Comparison of ENCODE assay signal across 22 cellular contexts in the genomic region with DNA sequence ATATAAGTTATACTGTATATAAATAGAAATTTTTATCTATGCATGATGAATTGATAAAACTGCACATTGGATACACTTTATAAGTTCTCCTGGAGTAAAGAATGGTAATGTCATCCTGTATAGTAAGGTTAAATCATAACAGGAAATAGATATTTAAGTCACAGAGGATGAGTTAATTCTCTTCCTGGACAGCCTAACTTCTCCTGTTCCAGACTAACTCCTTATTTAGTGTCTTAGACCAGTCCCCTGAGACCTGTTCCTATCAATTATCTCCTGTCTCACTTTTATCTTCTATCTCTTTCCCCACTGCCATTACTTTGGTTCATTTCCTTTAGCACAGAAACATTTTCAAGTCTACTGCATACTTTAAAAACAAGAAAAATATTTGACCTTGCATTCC. TPM values are rescaled to one million over a fixed set of nuclear protein-coding genes. Genes with fewer than 3 reads are reported as not detected.
A peak's percentile ranks its signal among the peaks of the same experiment; 100 is the strongest.
DNase-seq lines count a peak whose midpoint lies in the region; ATAC-seq, FAIRE-seq and TF ChIP-seq lines count a peak whose summit lies in the region.
"Had no signal": no experiment of that assay in that cellular context is flagged by ENCODE, and none has a peak within 500 bp of the region (broad histone marks: within the 10 kb centered on the region; RNA-seq: fewer than 3 reads in every experiment).

No MANE protein-coding gene starts in this region.

- TF ChIP-seq POLR2A in A549 (IDR thresholded peaks at IDR 0.05; ENCODE audit: low read length) (no peak), tibial nerve (IDR thresholded peaks at IDR 0.05) (no peak)

- peaks cover 83% of the 10 kb centered on the region for H3K79me2 ChIP-seq in DOHH2 (ENCODE audit: control insufficient read depth, low read length)
- peaks cover 90% of the 10 kb centered on the region for H3K79me2 ChIP-seq in OCI-LY7 (ENCODE audit: insufficient read depth, low read depth, low read length)
- no peaks in the 10 kb centered on the region for H3K79me2 ChIP-seq in PC-3 (ENCODE audit: low read length)

- H3K36me3 ChIP-seq in DOHH2 (ENCODE audit: control insufficient read depth, low read length): peaks cover 5% of the 10 kb centered on the region; the same call in 1 of the 2 replicates
- peaks cover 16% of the 10 kb centered on the region; the same call in 1 of the 2 replicates for H3K36me3 ChIP-seq in OCI-LY7 (ENCODE audit: insufficient read depth, low read length)
- H3K36me3 ChIP-seq in tibial nerve: no peaks in the 10 kb centered on the region
- no peaks in the 10 kb centered on the region for H3K36me3 ChIP-seq in PC-3 (ENCODE audit: low read depth, low read length)
- H3K36me3 ChIP-seq: Peyer's patch had no signal

- intact Hi-C loops in OCI-LY7 (cut with micrococcal nuclease; ENCODE audit: unreplicated experiment): no loop called here
- intact Hi-C loops in PC-3 (cut with micrococcal nuclease): no loop called here

- ATAC-seq in A549 (no peak), GM19463 (IDR thresholded peaks at IDR 0.05; ENCODE audit: unreplicated experiment) (no peak), PC-3 (no peak)
- ATAC-seq: left ventricle myocardium superior, mucosa of descending colon had no signal

- no peaks in the 10 kb centered on the region for H3K27me3 ChIP-seq in DOHH2 (ENCODE audit: control insufficient read depth, low read length)
- no peaks in the 10 kb centered on the region for H3K27me3 ChIP-seq in tibial nerve
- H3K27me3 ChIP-seq in PC-3 (ENCODE audit: low read length): no peaks in the 10 kb centered on the region
- H3K27me3 ChIP-seq: dorsolateral prefrontal cortex, Peyer's patch, testis had no signal

- H3K9me3 ChIP-seq in A549 (no peaks in the 10 kb centered on the region), DOHH2 (ENCODE audit: control insufficient read depth, insufficient read depth, low read length) (no peaks in the 10 kb centered on the region), OCI-LY7 (ENCODE audit: low read length) (no peaks in the 10 kb centered on the region), tibial nerve (no peaks in the 10 kb centered on the region), PC-3 (ENCODE audit: low read length) (no peaks in the 10 kb centered on the region)
- H3K9me3 ChIP-seq: mucosa of descending colon, Peyer's patch, testis had no signal

- peak; percentile 76 for FAIRE-seq in A549 (lab: Jason Lieb, UNC)
- FAIRE-seq: bronchial epithelial cell, H1 had no signal

- POLR2A ChIA-PET in A549 (lab: Yijun Ruan, JAX): no interaction called here
- POLR2A ChIA-PET in OCI-LY7 (lab: Charles Lee): no interaction called here
- POLR2A ChIA-PET in PC-3 (lab: Charles Lee; ENCODE audit: unreplicated experiment): no interaction called here

- TF ChIP-seq RAD21 in A549 (conservative IDR thresholded peaks at IDR 0.05 in 1 of 2, IDR thresholded peaks at IDR 0.05 in 1 of 2): no peak

- H3K9me2 ChIP-seq in DOHH2 (replicated peaks; ENCODE audit: control insufficient read depth, low read length): no peaks in the 10 kb centered on the region
- no peaks in the 10 kb centered on the region for H3K9me2 ChIP-seq in OCI-LY7 (ENCODE audit: insufficient read depth, low read length)
- H3K9me2 ChIP-seq in PC-3 (replicated peaks; ENCODE audit: low read length): no peaks in the 10 kb centered on the region

- DNase-seq in A549 (ENCODE audit: low read depth in 1 of 2, low spot score in 1 of 2) (no peak), OCI-LY7 (ENCODE audit: low spot score) (no peak), fibroblast of pulmonary artery (ENCODE audit: low read depth) (peak; percentile 16), tibial nerve (ENCODE audit: low spot score in 2 of 2) (no peak), PC-3 (no peak), superior temporal gyrus (ENCODE audit: extremely low spot score) (no peak)
- DNase-seq: activated CD4-positive, CD25-positive, alpha-beta regulatory T cell; activated CD8-positive, alpha-beta memory T cell treated with anti-CD3 and anti-CD28 coated beads for 24 hours; dorsolateral prefrontal cortex; erythroblast; left ventricle myocardium superior; mucosa of descending colon; NCI-H1436; NCI-H2171; Peyer's patch; retina; T-helper 9 cell; testis had no signal

- no peaks in the 10 kb centered on the region for H3K4me1 ChIP-seq in A549
- peaks cover 35% of the 10 kb centered on the region for H3K4me1 ChIP-seq in DOHH2 (ENCODE audit: control insufficient read depth, low read length)
- peaks cover 19% of the 10 kb centered on the region for H3K4me1 ChIP-seq in OCI-LY7 (ENCODE audit: insufficient read depth, low read length, poor library complexity, severe bottlenecking)
- no peaks in the 10 kb centered on the region for H3K4me1 ChIP-seq in tibial nerve
- no peaks in the 10 kb centered on the region for H3K4me1 ChIP-seq in PC-3 (ENCODE audit: insufficient read depth, low read length)
- H3K4me1 ChIP-seq: Peyer's patch, testis had no signal

- H3K4me3 ChIP-seq in A549 (no peak overlapping the region), DOHH2 (ENCODE audit: low read length) (0 out of 2 replicates have a peak overlapping the region, but pooled peaks have one; percentile 15), OCI-LY7 (ENCODE audit: low read depth, low read length, poor library complexity, severe bottlenecking) (no peak overlapping the region), fibroblast of pulmonary artery (replicated peaks; ENCODE audit: low read depth, low read length) (no peak overlapping the region), tibial nerve (no peak overlapping the region), PC-3 (ENCODE audit: low read length) (no peak overlapping the region)
- H3K4me3 ChIP-seq: dorsolateral prefrontal cortex, mucosa of descending colon, Peyer's patch, testis had no signal

- H2AFZ ChIP-seq in OCI-LY7 (ENCODE audit: low read length) (no peak overlapping the region), PC-3 (ENCODE audit: low read length) (no peak overlapping the region)

- no peak overlapping the region for H3K9ac ChIP-seq in PC-3 (ENCODE audit: low read length)

- no peak overlapping the region for H3K4me2 ChIP-seq in A549
- H3K4me2 ChIP-seq in DOHH2 (ENCODE audit: low read length): peak overlapping the region; percentile 48
- H3K4me2 ChIP-seq in OCI-LY7 (ENCODE audit: low read length): peak overlapping the region; percentile 52
- no peak overlapping the region for H3K4me2 ChIP-seq in PC-3 (ENCODE audit: low read length)

- no TSS peak for BruUV-seq in OCI-LY7 (replicated peaks; lab: Mats Ljungman, UMichigan)
- BruUV-seq in PC-3 (replicated peaks; lab: Mats Ljungman, UMichigan): no TSS peak

- no peaks in the 10 kb centered on the region for H3F3A ChIP-seq in DOHH2 (ENCODE audit: control insufficient read depth, insufficient read depth)
- no peaks in the 10 kb centered on the region for H3F3A ChIP-seq in PC-3 (ENCODE audit: low read length, unreplicated experiment)

- TF ChIP-seq CTCF in A549 (IDR thresholded peaks at IDR 0.05) (no peak), DOHH2 (IDR thresholded peaks at IDR 0.05; ENCODE audit: low read depth, low read length, poor library complexity, severe bottlenecking) (no peak), OCI-LY7 (conservative IDR thresholded peaks at IDR 0.05; ENCODE audit: low read length) (no peak), fibroblast of pulmonary artery (IDR thresholded peaks at IDR 0.05; ENCODE audit: low read length, missing control alignments) (no peak), tibial nerve (IDR thresholded peaks at IDR 0.05) (no peak), PC-3 (conservative IDR thresholded peaks at IDR 0.05; ENCODE audit: low read depth, low read length) (no peak)

- CTCF ChIA-PET in A549 (lab: Yijun Ruan, JAX): interaction anchor here (1.6 kb wide), 1 partner anchor 76 kb away, joined by 4 read pairs; no protein-coding TSS in a partner anchor
- CTCF ChIA-PET in OCI-LY7 (lab: Charles Lee; ENCODE audit: unreplicated experiment): no interaction called here
- CTCF ChIA-PET in PC-3 (lab: Charles Lee): no interaction called here

- H3K27ac ChIP-seq in A549: no peak overlapping the region
- 0 out of 2 replicates have a peak overlapping the region, but pooled peaks have one; percentile 3 for H3K27ac ChIP-seq in DOHH2 (ENCODE audit: low read depth, low read length)
- H3K27ac ChIP-seq in OCI-LY7 (ENCODE audit: low read depth, low read length, poor library complexity, severe bottlenecking): no peak overlapping the region
- H3K27ac ChIP-seq in tibial nerve: no peak overlapping the region
- no peak overlapping the region for H3K27ac ChIP-seq in PC-3 (ENCODE audit: low read length)
- H3K27ac ChIP-seq: dorsolateral prefrontal cortex, Peyer's patch, testis had no signal

- 0 out of 2 replicates have a peak, but pooled peaks cover 5% of the 10 kb centered on the region for H4K20me1 ChIP-seq in DOHH2 (ENCODE audit: control insufficient read depth, insufficient read depth, low read depth, low read length)
- H4K20me1 ChIP-seq in OCI-LY7 (ENCODE audit: insufficient read depth, low read length): peaks cover 15% of the 10 kb centered on the region
- H4K20me1 ChIP-seq in PC-3 (ENCODE audit: low read length): no peaks in the 10 kb centered on the region

- TF ChIP-seq EP300 in A549 (IDR thresholded peaks at IDR 0.05) (no peak), tibial nerve (IDR thresholded peaks at IDR 0.05) (no peak)

TF ChIP-seq in A549, 52 proteins besides CTCF, POLR2A, EP300 and RAD21 (continues in another document):
- no peak for TF ChIP-seq BHLHE40 (IDR thresholded peaks at IDR 0.05; ENCODE audit: low read depth, low read length)

RNA-seq across cellular contexts. Expression of a gene that starts 46.5 kb away (rescaled TPM):
- polyA plus RNA-seq in A549 (2011; rRNA removed): 24.5 and 24.8 TPM in 2 replicates
- 18.0 and 21.0 TPM in 2 replicates for polyA plus RNA-seq in A549 (2012; cell fraction: cytosol; rRNA removed)
- polyA plus RNA-seq in A549 (2012; cell fraction: nucleus; rRNA removed): 9.9 and 13.7 TPM in 2 replicates
- 20.1 to 23.1 TPM (median 20.7 TPM) in 3 replicates for polyA plus RNA-seq in A549 (2017; fragmentation: RNase III; extraction: RNeasy Plus Mini Kit Qiagen cat#74134 plus additional on column Dnase treatment)
- polyA minus RNA-seq in A549 (2011; rRNA and poly(A)+ RNA removed): 35.6 and 37.2 TPM in 2 replicates
- 22.0 and 39.4 TPM in 2 replicates for total RNA-seq in OCI-LY7 (2014; rRNA removed; shearing (Covaris generic))
- total RNA-seq in OCI-LY7 (2022): 73.9 and 78.6 TPM in 2 replicates
- total RNA-seq in tibial nerve: 10 to 100 TPM; 51.3 to 67.1 (median 55.7) TPM
- 8.5 and 11.8 TPM in 2 replicates for total RNA-seq in PC-3 (2014; rRNA removed)

RNA-seq across cellular contexts. Expression of a gene that starts 57.9 kb away (rescaled TPM):
- polyA plus RNA-seq in A549 (2011; rRNA removed) (0.36 and 0.65 TPM in 2 replicates), A549 (2017; fragmentation: RNase III; extraction: RNeasy Plus Mini Kit Qiagen cat#74134 plus additional on column Dnase treatment) (1.6 to 2.6 TPM (median 1.8 TPM) in 3 replicates)
- polyA plus RNA-seq in A549 (2012; cell fraction: cytosol; rRNA removed): 0.13 and 0.20 TPM in 2 replicates
- 0.02 and 0.04 TPM in 2 replicates for polyA plus RNA-seq in A549 (2012; cell fraction: nucleus; rRNA removed)
- polyA minus RNA-seq in A549 (2011; rRNA and poly(A)+ RNA removed): 0.17 and 0.97 TPM in 2 replicates
- total RNA-seq in OCI-LY7 (2014; rRNA removed; shearing (Covaris generic)): 2.2 and 5.2 TPM in 2 replicates
- total RNA-seq in OCI-LY7 (2022) (1.5 and 1.9 TPM in 2 replicates), tibial nerve (under 1 TPM in 3 of 4 donors, not detected in 1; 0.21 to 0.30 (median 0.22) TPM), PC-3 (2014; rRNA removed) (0.07 TPM in 1 of 2 replicates, not detected in the other)
- total RNA-seq: bronchial epithelial cell had no signal

Comparison
In these comparisons a context has a peak if more than half of its experiments do, and no peak if none do; other contexts are left out.
1. H3K4me2 ChIP-seq: peak in DOHH2 (single experiment) and OCI-LY7 (single experiment); none in A549 (single experiment) and PC-3 (single experiment).